In genomic region chr5:34585601-34586104, GRCh38 we compare ENCODE assay signal across 13 cellular contexts.
DNase-seq lines count a peak whose midpoint lies in the region; ATAC-seq, FAIRE-seq and TF ChIP-seq lines count a peak whose summit lies in the region.
"Had no signal": no experiment of that assay in that cellular context is flagged by ENCODE, and none has a peak within 500 bp of the region (broad histone marks: within the 10 kb centered on the region; RNA-seq: fewer than 3 reads in every experiment).

No MANE protein-coding gene starts in this region.

- H3K9me3 ChIP-seq in OCI-LY3 (ENCODE audit: insufficient read depth, low read length) (no peaks in the 10 kb centered on the region), ascending aorta (no peaks in the 10 kb centered on the region)
- H3K9me3 ChIP-seq: colonic mucosa had no signal

- peak overlapping the region; percentile 91 for H3K27ac Mint-ChIP-seq in progenitor cell of endocrine pancreas
- no peak overlapping the region for H3K27ac Mint-ChIP-seq in immature natural killer cell

- H3K4me2 ChIP-seq in OCI-LY3 (ENCODE audit: low read length), result peak overlapping the region; percentile 73

- DNase-seq in GM12892 (ENCODE audit: insufficient read length) (no peak), progenitor cell of endocrine pancreas (ENCODE audit: low spot score, unreplicated experiment) (peak; percentile 19), immature natural killer cell (no peak), ascending aorta (ENCODE audit: low spot score in 2 of 2) (no peak)
- DNase-seq: colonic mucosa; DND-41; left cardiac atrium; NCI-H1694; stimulated activated CD4-positive, alpha-beta T cell treated with anti-CD3 and anti-CD28 coated beads, Interleukin-15, amount 100 ng/mL, for 24 hours had no signal

- H3K9me3 Mint-ChIP-seq in progenitor cell of endocrine pancreas (ENCODE audit: low read depth) (peaks cover 7% of the 10 kb centered on the region), immature natural killer cell (peaks cover 0 to 9% (median 0%) of the 10 kb centered on the region in 6 donors)

- H3K36me3 ChIP-seq in OCI-LY3 (replicated peaks; ENCODE audit: low read depth, low read length) (no peaks in the 10 kb centered on the region), ascending aorta (no peaks in the 10 kb centered on the region)
- H3K36me3 ChIP-seq: colonic mucosa had no signal

- TF ChIP-seq POLR2A in GM12892 (IDR thresholded peaks at IDR 0.05; ENCODE audit: low read depth, low read length), result no peak

- TF ChIP-seq CTCF in OCI-LY3 (IDR thresholded peaks at IDR 0.05; ENCODE audit: low read depth, low read length), result no peak
- TF ChIP-seq CTCF in progenitor cell of endocrine pancreas (IDR thresholded peaks at IDR 0.05; ENCODE audit: unreplicated experiment), result no peak
- no peak for TF ChIP-seq CTCF in ascending aorta (IDR thresholded peaks at IDR 0.05)

- no peaks in the 10 kb centered on the region for H4K20me1 ChIP-seq in OCI-LY3 (ENCODE audit: insufficient read depth, low read length)

- H3K4me3 ChIP-seq in OCI-LY3 (ENCODE audit: low read length), result peak overlapping the region; percentile 61
- H3K4me3 ChIP-seq in ascending aorta, result no peak overlapping the region
- H3K4me3 ChIP-seq: colonic mucosa had no signal

- H3K4me1 ChIP-seq in OCI-LY3 (ENCODE audit: low read length) (peaks cover 92% of the 10 kb centered on the region), ascending aorta (no peaks in the 10 kb centered on the region)
- H3K4me1 ChIP-seq: colonic mucosa had no signal

- H3K4me1 Mint-ChIP-seq in progenitor cell of endocrine pancreas (ENCODE audit: low read depth) (peaks cover 30% of the 10 kb centered on the region), immature natural killer cell (peaks cover 28 to 30% of the 10 kb centered on the region in 2 donors)

- no peaks in the 10 kb centered on the region for H3K79me2 ChIP-seq in OCI-LY3 (ENCODE audit: low read length)

- ATAC-seq in esophagus mucosa (peak; percentile 55), GM18873 (IDR thresholded peaks at IDR 0.05; ENCODE audit: low FRiP score, unreplicated experiment) (no peak), GM21367 (IDR thresholded peaks at IDR 0.05; ENCODE audit: unreplicated experiment) (no peak)

- peak overlapping the region; percentile 79 for H3K9ac ChIP-seq in OCI-LY3 (ENCODE audit: low read length)

- peak; percentile 50 for FAIRE-seq in GM12892 (lab: Jason Lieb, UNC)

- peak overlapping the region; percentile 99 for H3K27ac ChIP-seq in OCI-LY3 (ENCODE audit: low read length)
- no peak overlapping the region for H3K27ac ChIP-seq in ascending aorta
- H3K27ac ChIP-seq: colonic mucosa had no signal

- peak overlapping the region; percentile 27 for H3K4me3 Mint-ChIP-seq in progenitor cell of endocrine pancreas (ENCODE audit: low read depth)
- H3K4me3 Mint-ChIP-seq in immature natural killer cell, result no peak overlapping the region

- H3K27me3 ChIP-seq in OCI-LY3 (ENCODE audit: low read depth, low read length), result no peaks in the 10 kb centered on the region
- no peaks in the 10 kb centered on the region for H3K27me3 ChIP-seq in ascending aorta
- H3K27me3 ChIP-seq: colonic mucosa had no signal

- intact Hi-C loops in ascending aorta (cut with DNase I), result no loop called here

- no peak overlapping the region for H2AFZ ChIP-seq in OCI-LY3 (ENCODE audit: low read depth, low read length)

- H3K36me3 Mint-ChIP-seq in progenitor cell of endocrine pancreas (ENCODE audit: insufficient read depth), result peaks cover 3% of the 10 kb centered on the region
- H3K36me3 Mint-ChIP-seq in immature natural killer cell, result no peaks in the 10 kb centered on the region

- no peaks in the 10 kb centered on the region for H3K27me3 Mint-ChIP-seq in progenitor cell of endocrine pancreas
- H3K27me3 Mint-ChIP-seq in immature natural killer cell (ENCODE audit: low read depth in 3 of 3), result peaks cover 0 to 7% (median 0%) of the 10 kb centered on the region in 3 donors
